In the genomic region with DNA sequence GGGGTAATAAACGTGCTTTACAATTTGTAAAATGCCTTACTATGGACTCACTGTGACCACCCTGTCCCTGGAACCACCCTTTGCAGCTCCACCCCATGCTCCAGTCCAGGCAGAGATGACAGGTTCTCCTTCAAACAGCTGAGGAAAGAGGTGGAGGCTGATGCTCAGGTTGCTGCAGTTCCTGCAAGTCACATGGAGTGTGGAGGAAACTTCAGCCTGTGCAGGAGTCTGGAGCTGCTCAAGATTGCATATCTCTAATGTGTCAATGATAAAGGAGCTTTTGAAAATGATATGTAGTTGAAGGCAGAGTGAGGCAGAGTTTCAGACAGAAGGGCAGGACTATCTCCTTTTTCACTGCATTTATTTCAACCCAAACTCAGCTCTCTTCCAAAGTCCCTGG, we compare ENCODE assay signal across 20 cellular contexts.
"Had no signal": no experiment of that assay in that cellular context is flagged by ENCODE, and none has a peak within 500 bp of the region (broad histone marks: within the 10 kb centered on the region; RNA-seq: fewer than 3 reads in every experiment).

No MANE protein-coding gene starts in this region.

- H3K9me3 Mint-ChIP-seq: natural killer cell treated with Interleukin-12 subunit alpha and Interleukin-12 subunit beta and Interleukin-15 and Interleukin-18, amount 100 ng/mL, for 72 hours; stimulated activated memory B cell treated with anti-CD40 and anti-IgM and Interleukin-4, amounts not matched to agents 10 μg/mL and 1 μg/mL and 100 μg/mL, for 72 hours; stimulated activated naive CD8-positive, alpha-beta T cell treated with anti-CD3 and anti-CD28 coated beads, Interleukin-15, Interleukin-2, amounts not matched to agents 100 ng/mL and 50 ng/mL, for 24 hours had no signal

- H3K4me1 Mint-ChIP-seq: stimulated activated memory B cell treated with anti-CD40 and anti-IgM and Interleukin-4, amounts not matched to agents 10 μg/mL and 1 μg/mL and 100 μg/mL, for 72 hours had no signal

- H3K27me3 Mint-ChIP-seq: stimulated activated naive CD8-positive, alpha-beta T cell treated with anti-CD3 and anti-CD28 coated beads, Interleukin-15, Interleukin-2, amounts not matched to agents 100 ng/mL and 50 ng/mL, for 24 hours had no signal

- ATAC-seq: foreskin keratinocyte; left cardiac atrium; left ventricle myocardium superior; pancreas; right lobe of liver; stimulated activated memory B cell treated with anti-CD40 and anti-IgM and Interleukin-4, amounts not matched to agents 10 μg/mL and 1 μg/mL and 100 μg/mL, for 72 hours; upper lobe of right lung had no signal

- H3K27ac Mint-ChIP-seq: endodermal cell; natural killer cell treated with Interleukin-12 subunit alpha and Interleukin-12 subunit beta and Interleukin-15 and Interleukin-18, amount 100 ng/mL, for 72 hours; neural progenitor cell; stimulated activated memory B cell treated with anti-CD40 and anti-IgM and Interleukin-4, amounts not matched to agents 10 μg/mL and 1 μg/mL and 100 μg/mL, for 72 hours; stimulated activated naive CD8-positive, alpha-beta T cell treated with anti-CD3 and anti-CD28 coated beads, Interleukin-15, Interleukin-2, amounts not matched to agents 100 ng/mL and 50 ng/mL, for 24 hours had no signal

- DNase-seq: effector CD4-positive, alpha-beta T cell; endodermal cell; erythroblast; foreskin keratinocyte; kidney; left cardiac atrium; left ventricle myocardium superior; mesenchymal stem cell; midbrain; occipital lobe; pancreas; right lobe of liver; stimulated activated CD4-positive, alpha-beta T cell treated with anti-CD3 and anti-CD28 coated beads, Interleukin-15, amount 100 ng/mL, for 24 hours; stimulated activated CD4-positive, alpha-beta T cell treated with anti-CD3 and anti-CD28 coated beads, Interleukin-1b, Interleukin-23, amount 100 ng/mL, for 48 hours; stimulated activated CD4-positive, alpha-beta T cell treated with anti-CD3 and anti-CD28 coated beads, Interleukin-4, amount 100 ng/mL, for 24 hours; upper lobe of right lung had no signal

- H3K4me3 Mint-ChIP-seq: endodermal cell; natural killer cell treated with Interleukin-12 subunit alpha and Interleukin-12 subunit beta and Interleukin-15 and Interleukin-18, amount 100 ng/mL, for 72 hours; neural progenitor cell; stimulated activated memory B cell treated with anti-CD40 and anti-IgM and Interleukin-4, amounts not matched to agents 10 μg/mL and 1 μg/mL and 100 μg/mL, for 72 hours; stimulated activated naive CD8-positive, alpha-beta T cell treated with anti-CD3 and anti-CD28 coated beads, Interleukin-15, Interleukin-2, amounts not matched to agents 100 ng/mL and 50 ng/mL, for 24 hours had no signal

- H3K36me3 Mint-ChIP-seq: natural killer cell treated with Interleukin-12 subunit alpha and Interleukin-12 subunit beta and Interleukin-15 and Interleukin-18, amount 100 ng/mL, for 72 hours; stimulated activated memory B cell treated with anti-CD40 and anti-IgM and Interleukin-4, amounts not matched to agents 10 μg/mL and 1 μg/mL and 100 μg/mL, for 72 hours had no signal
